ENCODE assay signal across 8 cellular contexts in genomic region chr19:1173160-1173844, GRCh38. TPM values are rescaled to one million over a fixed set of nuclear protein-coding genes. Genes with fewer than 3 reads are reported as not detected.
DNase-seq lines count a peak whose midpoint lies in the region; ATAC-seq, FAIRE-seq and TF ChIP-seq lines count a peak whose summit lies in the region.

No MANE protein-coding gene starts in this region.

- H4K20me1 ChIP-seq in BLaER1 treated with 17β-estradiol and CSF1 and Interleukin-3, amounts not matched to agents 10 nM and 100 nM: peaks cover 43 to 50% (median 47%) of the 10 kb centered on the region in 11 experiments

- FAIRE-seq in kidney (lab: Jason Lieb, UNC): no peak

- no peak for TF ChIP-seq CTCF in LNCaP clone FGC (IDR thresholded peaks at IDR 0.05; ENCODE audit: control insufficient read depth, extremely low read depth, insufficient read depth)
- no peak for TF ChIP-seq CTCF in astrocyte of the spinal cord (IDR thresholded peaks at IDR 0.05; ENCODE audit: low read depth, low read length)
- TF ChIP-seq CTCF in kidney (IDR thresholded peaks at IDR 0.05; ENCODE audit: borderline replicate concordance, extremely low read depth, insufficient read depth): no peak

- H3K27ac ChIP-seq in BLaER1 treated with 17β-estradiol and CSF1 and Interleukin-3, amounts not matched to agents 10 nM and 100 nM: peak overlapping the region; percentile 82 to 94 (median 91)
- peak overlapping the region; percentile 91 to 94 for H3K27ac ChIP-seq in kidney (ENCODE audit: low read depth in 2 of 2, low read length in 2 of 2)
- H3K27ac ChIP-seq in stomach smooth muscle (ENCODE audit: low read length): peak overlapping the region; percentile 86

- peaks cover 68 to 89% (median 87%) of the 10 kb centered on the region in 10 experiments for H3K4me1 ChIP-seq in BLaER1 treated with 17β-estradiol and CSF1 and Interleukin-3, amounts not matched to agents 10 nM and 100 nM
- H3K4me1 ChIP-seq in kidney (ENCODE audit: control insufficient read depth in 1 of 2, insufficient read depth in 1 of 2, low read depth in 1 of 2, low read length in 2 of 2): peaks cover 22 to 33% of the 10 kb centered on the region in 2 donors
- H3K4me1 ChIP-seq in stomach smooth muscle (ENCODE audit: control insufficient read depth, insufficient read depth, low read length): peaks cover 50% of the 10 kb centered on the region

- peak overlapping the region; percentile 75 to 94 (median 82) for H3K4me3 ChIP-seq in BLaER1 treated with 17β-estradiol and CSF1 and Interleukin-3, amounts not matched to agents 10 nM and 100 nM
- H3K4me3 ChIP-seq in LNCaP clone FGC (ENCODE audit: low read depth, low read length) (peak overlapping the region; percentile 75), astrocyte of the spinal cord (ENCODE audit: low read depth, low read length) (peak overlapping the region; percentile 68), kidney (ENCODE audit: low read length in 2 of 2) (peak overlapping the region; percentile 54 to 82), stomach smooth muscle (ENCODE audit: low read length in 2 of 2) (peak overlapping the region; percentile 80 to 81)

- in situ Hi-C loops in astrocyte of the spinal cord (cut with HindIII; ENCODE audit: low sequenced_read_pairs): no loop called here

- H3K36me3 ChIP-seq in BLaER1 treated with 17β-estradiol and CSF1 and Interleukin-3, amounts not matched to agents 10 nM and 100 nM: peaks cover 0 to 21% (median 3%) of the 10 kb centered on the region in 11 experiments; a peak in 11 of 22 replicates
- peaks cover 0 to 3% of the 10 kb centered on the region in 2 donors for H3K36me3 ChIP-seq in kidney (ENCODE audit: control insufficient read depth in 1 of 2, insufficient read depth in 2 of 2, low read length in 2 of 2)
- H3K36me3 ChIP-seq in stomach smooth muscle (ENCODE audit: control insufficient read depth in 2 of 2, insufficient read depth in 2 of 2, low read length in 2 of 2): no peaks in the 10 kb centered on the region

- intact Hi-C loops in kidney (cut with DNase I): no loop called here

- no peak for DNase-seq in LNCaP clone FGC (ENCODE audit: low read depth)
- DNase-seq in astrocyte of the spinal cord (ENCODE audit: low read depth, low spot score): no peak
- DNase-seq in kidney: peak; percentile 88
- no peak for DNase-seq in occipital lobe (lab: John Stamatoyannopoulos, UW)

- ATAC-seq in GM19463 (IDR thresholded peaks at IDR 0.05; ENCODE audit: unreplicated experiment): no peak
- ATAC-seq in HG03045 (IDR thresholded peaks at IDR 0.05; ENCODE audit: unreplicated experiment): no peak

- peak overlapping the region; percentile 88 to 96 (median 90) for H3K9ac ChIP-seq in BLaER1 treated with 17β-estradiol and CSF1 and Interleukin-3, amounts not matched to agents 10 nM and 100 nM
- H3K9ac ChIP-seq in kidney (ENCODE audit: low read length in 2 of 2): peak overlapping the region; percentile 84 to 94
- H3K9ac ChIP-seq in stomach smooth muscle (ENCODE audit: low read length in 2 of 2): peak overlapping the region; percentile 84 to 93

- no peaks in the 10 kb centered on the region for H3K9me3 ChIP-seq in BLaER1 treated with 17β-estradiol and CSF1 and Interleukin-3, amounts not matched to agents 10 nM and 100 nM (replicated peaks in 1 of 11)
- no peaks in the 10 kb centered on the region for H3K9me3 ChIP-seq in kidney (ENCODE audit: control insufficient read depth in 1 of 2, low read length in 2 of 2)
- H3K9me3 ChIP-seq in stomach smooth muscle (ENCODE audit: control insufficient read depth in 2 of 2, low read length in 2 of 2): no peaks in the 10 kb centered on the region

- no peaks in the 10 kb centered on the region for H3K27me3 ChIP-seq in BLaER1 treated with 17β-estradiol and CSF1 and Interleukin-3, amounts not matched to agents 10 nM and 100 nM
- H3K27me3 ChIP-seq in stomach smooth muscle (ENCODE audit: control insufficient read depth in 1 of 2, insufficient read depth in 2 of 2, low read length in 2 of 2): no peaks in the 10 kb centered on the region

- H3K4me2 ChIP-seq in BLaER1 treated with 17β-estradiol and CSF1 and Interleukin-3, amounts not matched to agents 10 nM and 100 nM: peak overlapping the region; percentile 93 to 99 (median 97)

RNA-seq across cellular contexts. Expression of gene SBNO2, which starts 0.8 kb away (rescaled TPM):
- total RNA-seq in kidney: 156 TPM
- polyA plus RNA-seq in kidney (ENCODE audit: insufficient read depth, low read depth, low replicate concordance): 12.2 TPM
- 4.2 TPM for total RNA-seq in occipital lobe

RNA-seq across cellular contexts. Expression of gene STK11, which starts 32.3 kb away (rescaled TPM):
- total RNA-seq in kidney (57.7 TPM), occipital lobe (49.0 TPM)
- polyA plus RNA-seq in kidney (ENCODE audit: insufficient read depth, low read depth, low replicate concordance): 40.7 TPM

Comparison
In these comparisons a context has a peak if more than half of its experiments do, and no peak if none do; other contexts are left out.
1. RNA of gene SBNO2, which starts 0.8 kb away (total RNA-seq): 156 TPM in kidney (single experiment); 4.2 TPM in occipital lobe (single experiment); every median in the first group is over 10 times any median in the second.
2. Peak in every context shown above with its lines, with median percentiles within 50 percentile points of each other: H3K27ac ChIP-seq, H3K4me3 ChIP-seq and H3K9ac ChIP-seq.